In the genomic region with DNA sequence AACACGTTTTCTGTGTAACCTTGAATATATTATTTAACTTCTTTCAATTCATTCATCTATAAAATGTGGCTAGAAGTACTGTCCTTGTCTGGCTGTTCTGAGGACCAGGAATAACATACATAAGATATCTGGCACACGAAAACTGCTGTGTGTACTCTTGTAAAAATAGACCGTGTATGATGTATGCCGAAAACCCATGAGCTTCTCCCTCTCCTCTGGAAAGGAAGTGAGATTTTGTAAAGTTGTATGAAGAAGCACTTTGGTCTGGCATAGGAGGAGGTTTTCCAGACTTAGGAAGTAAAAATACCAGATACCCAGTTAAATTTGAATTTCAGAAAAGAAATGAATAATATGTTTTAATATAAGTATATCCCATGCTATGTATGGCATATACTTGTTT, we compare ENCODE assay signal across 1 cellular context.
TF ChIP-seq lines count a peak whose summit lies in the region.

No MANE protein-coding gene starts in this region.

TF ChIP-seq in HepG2, 621 proteins besides CTCF, POLR2A, EP300 and RAD21 (continued from another document):
- TF ChIP-seq THYN1 (CRISPR knock-in tag; IDR thresholded peaks at IDR 0.05; ENCODE audit: borderline replicate concordance, low read depth) = no peak
